1 cellular context compared by ENCODE assay signal in genomic region chr17:21199311-21199710, GRCh38.
TF ChIP-seq lines count a peak whose summit lies in the region.

No MANE protein-coding gene starts in this region.

TF ChIP-seq in K562, 482 proteins besides CTCF, POLR2A, EP300 and RAD21 (continued from another document and continues in another):
- TF ChIP-seq ZNF655 (CRISPR knock-in tag; IDR thresholded peaks at IDR 0.05) (no peak), TAF7 (tag; IDR thresholded peaks at IDR 0.05) (no peak), ZNF507 (tag; conservative IDR thresholded peaks at IDR 0.05) (no peak), AFF1 (IDR thresholded peaks at IDR 0.05; ENCODE audit: low read depth in 1 of 2, partially characterized antibody in 2 of 2) (no peak), NR2C2 (CRISPR knock-in tag; IDR thresholded peaks at IDR 0.05) (no peak), NR2C2 (tag; IDR thresholded peaks at IDR 0.05) (no peak), ZNF431 (CRISPR knock-in tag; IDR thresholded peaks at IDR 0.05) (no peak), KDM1A (IDR thresholded peaks at IDR 0.05) (peak; percentile 90 to 91), NFIX (CRISPR knock-in tag; IDR thresholded peaks at IDR 0.05; ENCODE audit: low read depth) (no peak), ZNF316 (IDR thresholded peaks at IDR 0.05) (peak; percentile 56), ZBTB11 (CRISPR knock-in tag; IDR thresholded peaks at IDR 0.05) (peak in 1 of 3 experiments; percentile 57; a peak in 1 of 6 replicates), ZNF75A (CRISPR knock-in tag; IDR thresholded peaks at IDR 0.05) (no peak), ZNF41 (CRISPR knock-in tag; conservative IDR thresholded peaks at IDR 0.05) (no peak), TEAD4 (IDR thresholded peaks at IDR 0.05; ENCODE audit: low read length) (peak; percentile 51), TEAD4 (CRISPR knock-in tag; IDR thresholded peaks at IDR 0.05; ENCODE audit: borderline replicate concordance) (no peak), BCOR (IDR thresholded peaks at IDR 0.05) (no peak), DIDO1 (tag; IDR thresholded peaks at IDR 0.05; ENCODE audit: low read depth) (no peak), MAFG (tag; conservative IDR thresholded peaks at IDR 0.05) (0 out of 2 replicates have a peak, but pooled peaks have one; percentile 15), MLLT1 (IDR thresholded peaks at IDR 0.05) (peak in 1 of 2 experiments; percentile 88; a peak in 2 of 4 replicates), ZNF766 (CRISPR knock-in tag; conservative IDR thresholded peaks at IDR 0.05) (peak; percentile 57; the same call in 1 of the 2 replicates), E2F4 (CRISPR knock-in tag; IDR thresholded peaks at IDR 0.05; ENCODE audit: low read depth) (no peak), ARID2 (IDR thresholded peaks at IDR 0.05) (no peak), HCFC1 (IDR thresholded peaks at IDR 0.05; ENCODE audit: low read depth, low read length) (no peak), ZNF23 (CRISPR knock-in tag; IDR thresholded peaks at IDR 0.05) (no peak), ZNF143 (CRISPR knock-in tag; IDR thresholded peaks at IDR 0.05) (no peak), E2F5 (CRISPR knock-in tag; IDR thresholded peaks at IDR 0.05) (no peak), RBFOX2 (IDR thresholded peaks at IDR 0.05; ENCODE audit: low read depth, low read length) (no peak), NFE2L1 (tag; IDR thresholded peaks at IDR 0.05; ENCODE audit: borderline replicate concordance, low read depth) (no peak), ZNF699 (CRISPR knock-in tag; IDR thresholded peaks at IDR 0.05; ENCODE audit: insufficient replicate concordance) (no peak), FOSL1 (tag; conservative IDR thresholded peaks at IDR 0.05) (peak; percentile 57; the same call in 1 of the 2 replicates), NR0B1 (IDR thresholded peaks at IDR 0.05; ENCODE audit: partially characterized antibody) (no peak), CBFA2T3 (IDR thresholded peaks at IDR 0.05) (peak; percentile 57; the same call in 1 of the 2 replicates), MED1 (CRISPR knock-in tag; IDR thresholded peaks at IDR 0.05; ENCODE audit: borderline replicate concordance) (no peak), ZNF253 (CRISPR knock-in tag; conservative IDR thresholded peaks at IDR 0.05) (no peak), RCOR1 (IDR thresholded peaks at IDR 0.05; ENCODE audit: borderline replicate concordance in 1 of 2, low read depth in 2 of 2, low read length in 2 of 2) (peak; percentile 59 to 92; a peak in 3 of 4 replicates), ASH1L (IDR thresholded peaks at IDR 0.05; ENCODE audit: borderline replicate concordance, low read depth, partially characterized antibody) (no peak), ZBTB5 (IDR thresholded peaks at IDR 0.05) (no peak), KDM2B (CRISPR knock-in tag; IDR thresholded peaks at IDR 0.05) (no peak), SOX6 (IDR thresholded peaks at IDR 0.05) (peak; percentile 15; the same call in 1 of the 2 replicates), ELF4 (CRISPR knock-in tag; IDR thresholded peaks at IDR 0.05) (no peak), XRCC3 (IDR thresholded peaks at IDR 0.05) (no peak), ZBTB49 (CRISPR knock-in tag; IDR thresholded peaks at IDR 0.05; ENCODE audit: borderline replicate concordance) (no peak), NFE2 (IDR thresholded peaks at IDR 0.05; ENCODE audit: low read depth) (no peak), ZHX1 (conservative IDR thresholded peaks at IDR 0.05; ENCODE audit: low read length) (no peak)
